Comparison of ENCODE assay signal across 11 cellular contexts in genomic region chr1:185645686-185646085, GRCh38.
DNase-seq lines count a peak whose midpoint lies in the region; ATAC-seq and TF ChIP-seq lines count a peak whose summit lies in the region.
"Had no signal": no experiment of that assay in that cellular context is flagged by ENCODE, and none has a peak within 500 bp of the region (broad histone marks: within the 10 kb centered on the region; RNA-seq: fewer than 3 reads in every experiment).

No MANE protein-coding gene starts in this region.

- ATAC-seq in activated CD4-positive, CD25-positive, alpha-beta regulatory T cell treated with anti-CD3 and anti-CD28 coated beads, Interleukin-2, amount 50 U/mL, for 24 hours: peak; percentile 46 to 57
- ATAC-seq in left lobe of liver: peak; percentile 39

- H3K4me3 ChIP-seq in adipocyte (ENCODE audit: low read length) (no peak overlapping the region), thyroid gland (replicated peaks in 1 of 3) (no peak overlapping the region), Karpas-422 (ENCODE audit: low read length) (no peak overlapping the region)

- H3K79me2 ChIP-seq in Karpas-422 (ENCODE audit: low read length): no peaks in the 10 kb centered on the region

- no peak for DNase-seq in activated CD4-positive, CD25-positive, alpha-beta regulatory T cell treated with anti-CD3 and anti-CD28 coated beads, Interleukin-2, amount 50 U/mL, for 72 hours
- peak; percentile 29 for DNase-seq in adipocyte (ENCODE audit: low read depth)
- no peak for DNase-seq in left lobe of liver (ENCODE audit: low spot score)
- no peak for DNase-seq in thyroid gland
- no peak for DNase-seq in NCI-H446 (lab: John Stamatoyannopoulos, UW)
- DNase-seq in Karpas-422: no peak
- DNase-seq in 8988T: no peak
- DNase-seq: dorsolateral prefrontal cortex, NCI-H2029, WERI-Rb-1 had no signal

- TF ChIP-seq POLR2A in thyroid gland (IDR thresholded peaks at IDR 0.05): no peak

- WGBS in thyroid gland, 2 donors: 39 to 44% methylated on average over 1 of the region's 1 CpG

- H3K36me3 ChIP-seq in adipocyte (ENCODE audit: control insufficient read depth, insufficient read depth, low read length, severe bottlenecking) (no peaks in the 10 kb centered on the region), thyroid gland (no peaks in the 10 kb centered on the region), Karpas-422 (ENCODE audit: insufficient read depth, low read length) (no peaks in the 10 kb centered on the region; the same call in 1 of the 2 replicates)
- H3K36me3 ChIP-seq: WERI-Rb-1 had no signal

- H3K9ac ChIP-seq in adipocyte (ENCODE audit: low read length): no peak overlapping the region
- H3K9ac ChIP-seq in Karpas-422 (ENCODE audit: low read length): no peak overlapping the region

- peak overlapping the region; percentile 35 to 79 (median 67) for H3K27ac ChIP-seq in thyroid gland
- H3K27ac ChIP-seq in Karpas-422 (ENCODE audit: low read length): no peak overlapping the region
- H3K27ac ChIP-seq: dorsolateral prefrontal cortex, WERI-Rb-1 had no signal

- H3K9me3 ChIP-seq in adipocyte (ENCODE audit: control insufficient read depth, low read length): peaks cover 9% of the 10 kb centered on the region
- no peaks in the 10 kb centered on the region for H3K9me3 ChIP-seq in thyroid gland
- peaks cover 13% of the 10 kb centered on the region for H3K9me3 ChIP-seq in Karpas-422 (ENCODE audit: low read length)

- no peaks in the 10 kb centered on the region for H3K9me2 ChIP-seq in Karpas-422 (replicated peaks; ENCODE audit: insufficient read depth, low read length)

- H2AFZ ChIP-seq in Karpas-422 (ENCODE audit: low read length): no peak overlapping the region

- intact Hi-C loops in thyroid gland (cut with DNase I): no loop called here

- no peak for TF ChIP-seq CTCF in thyroid gland (IDR thresholded peaks at IDR 0.05)

- H3K4me1 ChIP-seq in adipocyte (ENCODE audit: control insufficient read depth, insufficient read depth, low read length) (peaks cover 23% of the 10 kb centered on the region), thyroid gland (peaks cover 17 to 18% of the 10 kb centered on the region in 2 donors), Karpas-422 (ENCODE audit: low read length) (peaks cover 15% of the 10 kb centered on the region)

- H4K20me1 ChIP-seq in Karpas-422 (ENCODE audit: insufficient read depth, low read depth, low read length): no peaks in the 10 kb centered on the region

- H3K27me3 ChIP-seq in adipocyte (replicated peaks; ENCODE audit: control insufficient read depth, insufficient read depth, low read length): no peaks in the 10 kb centered on the region
- H3K27me3 ChIP-seq in thyroid gland: no peaks in the 10 kb centered on the region
- no peaks in the 10 kb centered on the region for H3K27me3 ChIP-seq in Karpas-422 (ENCODE audit: low read length)
- H3K27me3 ChIP-seq: dorsolateral prefrontal cortex had no signal

- H3K4me2 ChIP-seq in Karpas-422 (ENCODE audit: low read depth, low read length, poor library complexity, severe bottlenecking): no peak overlapping the region
